In genomic region chr7:100829150-100829716, GRCh38 we compare ENCODE assay signal across 12 cellular contexts. TPM values are rescaled to one million over a fixed set of nuclear protein-coding genes. Genes with fewer than 3 reads are reported as not detected.
DNase-seq lines count a peak whose midpoint lies in the region; ATAC-seq and TF ChIP-seq lines count a peak whose summit lies in the region.
"Had no signal": no experiment of that assay in that cellular context is flagged by ENCODE, and none has a peak within 500 bp of the region (broad histone marks: within the 10 kb centered on the region; RNA-seq: fewer than 3 reads in every experiment).

No MANE protein-coding gene starts in this region.

- H3K36me3 ChIP-seq in H7 (replicated peaks; ENCODE audit: control insufficient read depth, insufficient read depth, low read length) (peaks cover 2% of the 10 kb centered on the region; the same call in 1 of the 2 replicates), cardiac muscle cell (no peaks in the 10 kb centered on the region), osteoblast (ENCODE audit: insufficient read depth, low read length) (no peaks in the 10 kb centered on the region)

- no peak overlapping the region for H3K27ac Mint-ChIP-seq in activated T-cell treated with anti-CD3 and anti-CD28 coated beads, Interleukin-2, amount 50 U/mL, for 72 hours
- H3K27ac Mint-ChIP-seq: CD4-positive, CD25-positive, alpha-beta regulatory T cell; T-helper 1 cell treated with Interleukin-12 subunit alpha and Interleukin-12 subunit beta and Interleukin-4 antibody, amounts not matched to agents 30 μg/mL and 1 μg/mL, for 36 hours had no signal

- no peak overlapping the region for H2AFZ ChIP-seq in osteoblast (ENCODE audit: low read length)

- H3K27ac ChIP-seq in cardiac muscle cell (peak overlapping the region; percentile 62), osteoblast (ENCODE audit: low read depth, low read length) (no peak overlapping the region)

- H3K27me3 Mint-ChIP-seq in activated T-cell treated with anti-CD3 and anti-CD28 coated beads, Interleukin-2, amount 50 U/mL, for 72 hours (ENCODE audit: low read depth) = peaks cover 42% of the 10 kb centered on the region

- H3K79me2 ChIP-seq in osteoblast (ENCODE audit: insufficient read depth, low read length) = peaks cover 11% of the 10 kb centered on the region

- no peak for TF ChIP-seq CTCF in cardiac muscle cell (IDR thresholded peaks at IDR 0.05; ENCODE audit: low read depth, low read length)
- no peak for TF ChIP-seq CTCF in osteoblast (IDR thresholded peaks at IDR 0.05; ENCODE audit: extremely low read depth, low read depth, low read length)

- peaks cover 3% of the 10 kb centered on the region in 2 donors for H3K36me3 Mint-ChIP-seq in activated T-cell treated with anti-CD3 and anti-CD28 coated beads, Interleukin-2, amount 50 U/mL, for 72 hours (ENCODE audit: insufficient read depth in 2 of 2)
- H3K36me3 Mint-ChIP-seq: CD4-positive, CD25-positive, alpha-beta regulatory T cell had no signal

- peaks cover 5% of the 10 kb centered on the region for H3K4me1 ChIP-seq in cardiac muscle cell (ENCODE audit: low read depth)
- H3K4me1 ChIP-seq in osteoblast (ENCODE audit: insufficient read depth, low read length) = peaks cover 19% of the 10 kb centered on the region

- no peaks in the 10 kb centered on the region for H3K9me3 Mint-ChIP-seq in activated T-cell treated with anti-CD3 and anti-CD28 coated beads, Interleukin-2, amount 50 U/mL, for 72 hours
- H3K9me3 Mint-ChIP-seq: central memory CD8-positive, alpha-beta T cell; T-helper 1 cell treated with Interleukin-12 subunit alpha and Interleukin-12 subunit beta and Interleukin-4 antibody, amounts not matched to agents 30 μg/mL and 1 μg/mL, for 36 hours had no signal

- H3K4me2 ChIP-seq in osteoblast (ENCODE audit: insufficient read depth, low read length) = no peak overlapping the region

- H3K4me3 ChIP-seq in H7 (ENCODE audit: insufficient read depth, low read depth, low read length) = no peak overlapping the region
- no peak overlapping the region for H3K4me3 ChIP-seq in cardiac muscle cell
- no peak overlapping the region for H3K4me3 ChIP-seq in osteoblast (ENCODE audit: insufficient read depth, low read length)
- H3K4me3 ChIP-seq: GM12878 had no signal

- H3K4me1 Mint-ChIP-seq in activated T-cell treated with anti-CD3 and anti-CD28 coated beads, Interleukin-2, amount 50 U/mL, for 72 hours (ENCODE audit: low read depth) = peaks cover 18% of the 10 kb centered on the region

- no peaks in the 10 kb centered on the region for H3K27me3 ChIP-seq in H7 (ENCODE audit: control insufficient read depth, insufficient read depth, low read length)
- H3K27me3 ChIP-seq in cardiac muscle cell = no peaks in the 10 kb centered on the region
- no peaks in the 10 kb centered on the region for H3K27me3 ChIP-seq in osteoblast (ENCODE audit: insufficient read depth, low read length)

- peaks cover 1% of the 10 kb centered on the region for H4K20me1 ChIP-seq in osteoblast (ENCODE audit: insufficient read depth, low read length)

- no peak overlapping the region for H3K4me3 Mint-ChIP-seq in activated T-cell treated with anti-CD3 and anti-CD28 coated beads, Interleukin-2, amount 50 U/mL, for 72 hours
- H3K4me3 Mint-ChIP-seq: central memory CD8-positive, alpha-beta T cell; T-helper 1 cell treated with Interleukin-12 subunit alpha and Interleukin-12 subunit beta and Interleukin-4 antibody, amounts not matched to agents 30 μg/mL and 1 μg/mL, for 36 hours had no signal

- DNase-seq in H7 (peak; percentile 73), cardiac muscle cell (ENCODE audit: low read depth in 1 of 2, low spot score in 1 of 2) (peak; percentile 35 to 40), osteoblast (ENCODE audit: insufficient read length, low spot score, missing footprints) (peak; percentile 49), pons (ENCODE audit: low spot score) (no peak)
- no peak for DNase-seq in activated T-cell treated with anti-CD3 and anti-CD28 coated beads, Interleukin-2, amount 50 U/mL, for 72 hours
- DNase-seq in stimulated activated CD4-positive, alpha-beta T cell treated with anti-CD3 and anti-CD28 coated beads, Interleukin-2, amount 100 ng/mL, for 24 hours = no peak
- DNase-seq: CD4-positive, CD25-positive, alpha-beta regulatory T cell; glutamatergic neuron; NCI-H524 treated with DMSO at 0.1 percent for 48 hours had no signal

- H3K9me3 ChIP-seq in cardiac muscle cell (ENCODE audit: low read depth) (no peaks in the 10 kb centered on the region), osteoblast (ENCODE audit: low read depth, low read length) (no peaks in the 10 kb centered on the region)

- ATAC-seq in activated T-cell treated with anti-CD3 and anti-CD28 coated beads, Interleukin-2, amount 50 U/mL, for 72 hours (replicated peaks in 1 of 2) = no peak
- ATAC-seq: GM12878 had no signal

RNA-seq across cellular contexts. Expression of gene EPHB4, which starts 1.9 kb away (rescaled TPM):
- 141 and 143 TPM in 2 replicates for total RNA-seq in H7 (2014; rRNA removed; shearing (Covaris generic))
- total RNA-seq in cardiac muscle cell = 48.9 and 53.6 TPM in 2 replicates
- polyA plus RNA-seq in cardiac muscle cell = 29.5 and 33.4 TPM in 2 replicates
- total RNA-seq in osteoblast = 41.8 and 47.0 TPM in 2 replicates
- 1 to 10 TPM; 2.4 to 3.4 TPM for total RNA-seq in activated T-cell treated with anti-CD3 and anti-CD28 coated beads, Interleukin-2, amount 50 U/mL, for 72 hours
- polyA plus RNA-seq: CD4-positive, CD25-positive, alpha-beta regulatory T cell had no signal

RNA-seq across cellular contexts. Expression of gene SLC12A9, which starts 23.3 kb away (rescaled TPM):
- total RNA-seq in H7 (2014; rRNA removed; shearing (Covaris generic)) = 21.9 and 27.9 TPM in 2 replicates
- total RNA-seq in cardiac muscle cell (18.3 and 19.5 TPM in 2 replicates), osteoblast (19.5 and 20.0 TPM in 2 replicates)
- polyA plus RNA-seq in cardiac muscle cell = 12.5 and 14.6 TPM in 2 replicates
- total RNA-seq in activated T-cell treated with anti-CD3 and anti-CD28 coated beads, Interleukin-2, amount 50 U/mL, for 72 hours = 10 to 100 TPM; 17.6 to 20.1 TPM

RNA-seq across cellular contexts. Expression of gene TRIP6, which starts 38.0 kb away (rescaled TPM):
- total RNA-seq in H7 (2014; rRNA removed; shearing (Covaris generic)) = 95.7 and 118 TPM in 2 replicates
- 51.9 and 60.1 TPM in 2 replicates for total RNA-seq in cardiac muscle cell
- polyA plus RNA-seq in cardiac muscle cell = 50.2 and 62.2 TPM in 2 replicates
- 115 TPM in 2 replicates for total RNA-seq in osteoblast
- 10 to 100 TPM; 28.3 to 31.5 TPM for total RNA-seq in activated T-cell treated with anti-CD3 and anti-CD28 coated beads, Interleukin-2, amount 50 U/mL, for 72 hours

RNA-seq across cellular contexts. Expression of gene SRRT, which starts 45.7 kb away (rescaled TPM):
- total RNA-seq in H7 (2014; rRNA removed; shearing (Covaris generic)) = 82.8 and 101 TPM in 2 replicates
- total RNA-seq in cardiac muscle cell (78.6 and 83.1 TPM in 2 replicates), osteoblast (31.2 and 42.0 TPM in 2 replicates)
- polyA plus RNA-seq in cardiac muscle cell = 111 and 148 TPM in 2 replicates
- 100 to 1,000 TPM; 140 to 145 TPM for total RNA-seq in activated T-cell treated with anti-CD3 and anti-CD28 coated beads, Interleukin-2, amount 50 U/mL, for 72 hours

Comparison
In these comparisons a context has a peak if more than half of its experiments do, and no peak if none do; other contexts are left out.
1. DNase-seq: peak in H7 (single experiment), cardiac muscle cell (2 of 2) and osteoblast (single experiment); none in activated T-cell treated with anti-CD3 and anti-CD28 coated beads, Interleukin-2, amount 50 U/mL, for 72 hours (0 of 2), pons (single experiment) and stimulated activated CD4-positive, alpha-beta T cell treated with anti-CD3 and anti-CD28 coated beads, Interleukin-2, amount 100 ng/mL, for 24 hours (0 of 2).